In the genomic region with DNA sequence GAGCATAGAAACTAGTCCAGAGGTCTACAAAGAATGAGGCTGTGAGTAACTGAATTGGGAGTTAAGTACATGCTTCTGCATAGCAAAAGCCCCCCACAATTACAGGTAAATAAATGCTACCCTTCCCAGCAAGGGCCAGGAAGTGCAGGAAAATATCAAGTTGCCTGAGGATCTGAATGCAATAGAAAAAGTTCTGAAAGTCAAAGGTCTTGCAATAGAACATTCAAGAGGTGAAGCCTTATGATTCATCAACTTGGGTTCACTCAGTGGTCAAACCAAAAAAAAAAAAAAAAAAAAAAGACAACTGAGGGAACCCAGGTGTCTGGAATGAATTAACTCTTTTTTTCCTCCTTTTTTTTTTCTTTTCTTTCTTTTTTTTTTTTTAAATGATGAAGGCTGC, we compare ENCODE assay signal across 11 cellular contexts. TPM values are rescaled to one million over a fixed set of nuclear protein-coding genes. Genes with fewer than 3 reads are reported as not detected.
DNase-seq lines count a peak whose midpoint lies in the region; ATAC-seq and TF ChIP-seq lines count a peak whose summit lies in the region.
"Had no signal": no experiment of that assay in that cellular context is flagged by ENCODE, and none has a peak within 500 bp of the region (broad histone marks: within the 10 kb centered on the region; RNA-seq: fewer than 3 reads in every experiment).

No MANE protein-coding gene starts in this region.

- H3K36me3 Mint-ChIP-seq in WTC11, result peaks cover 19% of the 10 kb centered on the region
- H3K36me3 Mint-ChIP-seq: CD4-positive, alpha-beta memory T cell had no signal

- CTCF ChIA-PET in AG04450 (lab: Charles Lee), result interaction anchor here (3.1 kb wide), 1 partner anchor 99 kb away, joined by 10 read pairs; no protein-coding TSS in a partner anchor
- CTCF ChIA-PET in WTC11 (lab: Charles Lee), result interaction anchor here (1.0 to 1.2 kb wide), 3 partner anchors 176 to 224 kb away, joined by 4 to 6 read pairs (median 4); a partner anchor contains a TSS

- TF ChIP-seq CTCF in AG04450 (IDR thresholded peaks at IDR 0.05; ENCODE audit: low read depth, low read length) (no peak), WTC11 (IDR thresholded peaks at IDR 0.05) (no peak), Peyer's patch (IDR thresholded peaks at IDR 0.05) (no peak)

- peaks cover 23% of the 10 kb centered on the region for H3K9me3 Mint-ChIP-seq in WTC11

- H3K27ac ChIP-seq in AG04450 (ENCODE audit: low read depth, low read length) (peak overlapping the region; percentile 87), iPS DF 6.9 (ENCODE audit: low read length) (no peak overlapping the region), Peyer's patch (no peak overlapping the region)
- H3K27ac ChIP-seq: testis had no signal

- no peak overlapping the region; the same call in 1 of the 2 replicates for H3K4me3 Mint-ChIP-seq in WTC11

- H3K9me3 ChIP-seq in AG04450 (ENCODE audit: control insufficient read depth, insufficient read depth, low read length), result peaks cover 10% of the 10 kb centered on the region
- no peaks in the 10 kb centered on the region; the same call in 1 of the 2 replicates for H3K9me3 ChIP-seq in iPS DF 6.9 (ENCODE audit: control insufficient read depth, insufficient read depth, low read length)
- H3K9me3 ChIP-seq in Peyer's patch, result peaks cover 0 to 4% (median 0%) of the 10 kb centered on the region in 4 donors
- H3K9me3 ChIP-seq: testis had no signal

- no peak for TF ChIP-seq POLR2A in Peyer's patch (IDR thresholded peaks at IDR 0.05)

- peak overlapping the region; percentile 51; the same call in 1 of the 2 replicates for H3K27ac Mint-ChIP-seq in WTC11

- DNase-seq in AG04450 (ENCODE audit: low read depth, low spot score), result no peak
- DNase-seq in HPDE6-E6E7 (ENCODE audit: extremely low spot score), result peak; percentile 27
- DNase-seq in WTC11 (ENCODE audit: low spot score), result no peak
- peak; percentile 22 for DNase-seq in iPS DF 6.9 (ENCODE audit: low read depth, low spot score)
- no peak for DNase-seq in activated gamma-delta T cell (lab: John Stamatoyannopoulos, UW)
- DNase-seq in HUDEP-2 (lab: John Stamatoyannopoulos, UW; ENCODE audit: unreplicated experiment in 76 of 76), result no peak
- DNase-seq in Peyer's patch, result no peak
- DNase-seq: activated naive CD4-positive, alpha-beta T cell; testis had no signal

- no peaks in the 10 kb centered on the region for H3K27me3 ChIP-seq in AG04450 (ENCODE audit: control insufficient read depth, insufficient read depth, low read length)
- no peaks in the 10 kb centered on the region for H3K27me3 ChIP-seq in iPS DF 6.9 (ENCODE audit: control insufficient read depth, insufficient read depth, low read length)
- H3K27me3 ChIP-seq in Peyer's patch, result no peaks in the 10 kb centered on the region
- H3K27me3 ChIP-seq: testis had no signal

- H3K4me1 Mint-ChIP-seq in WTC11, result peaks cover 43% of the 10 kb centered on the region

- H3K4me1 ChIP-seq in iPS DF 6.9 (ENCODE audit: control insufficient read depth, insufficient read depth, low read length) (peaks cover 7% of the 10 kb centered on the region; the same call in 1 of the 2 replicates), Peyer's patch (no peaks in the 10 kb centered on the region)

- ATAC-seq in WTC11 (peak; percentile 83), GM18520 (IDR thresholded peaks at IDR 0.05; ENCODE audit: unreplicated experiment) (no peak)

- H3K36me3 ChIP-seq in iPS DF 6.9 (ENCODE audit: control insufficient read depth, insufficient read depth, low read length) (no peaks in the 10 kb centered on the region), Peyer's patch (no peaks in the 10 kb centered on the region)

- H3K27me3 Mint-ChIP-seq in WTC11 (ENCODE audit: low read depth), result peaks cover 9% of the 10 kb centered on the region
- H3K27me3 Mint-ChIP-seq: CD4-positive, alpha-beta memory T cell had no signal

- H3K4me3 ChIP-seq in AG04450 (ENCODE audit: low read depth, low read length) (no peak overlapping the region), iPS DF 6.9 (ENCODE audit: low read length) (no peak overlapping the region), Peyer's patch (no peak overlapping the region)
- H3K4me3 ChIP-seq: testis had no signal

- POLR2A ChIA-PET in AG04450 (lab: Yijun Ruan, JAX) (interaction anchor here (1.0 to 1.4 kb wide), 2 partner anchors 43 to 49 kb away, joined by 3 to 6 read pairs; a partner anchor contains a TSS), WTC11 (lab: Charles Lee) (no interaction called here)

TF ChIP-seq in WTC11, 78 proteins besides CTCF, POLR2A, EP300 and RAD21:
- TF ChIP-seq ETV6 (CRISPR knock-in tag; IDR thresholded peaks at IDR 0.05), result 0 out of 2 replicates have a peak, but pooled peaks have one; percentile 48
- TF ChIP-seq, protein P1, sequence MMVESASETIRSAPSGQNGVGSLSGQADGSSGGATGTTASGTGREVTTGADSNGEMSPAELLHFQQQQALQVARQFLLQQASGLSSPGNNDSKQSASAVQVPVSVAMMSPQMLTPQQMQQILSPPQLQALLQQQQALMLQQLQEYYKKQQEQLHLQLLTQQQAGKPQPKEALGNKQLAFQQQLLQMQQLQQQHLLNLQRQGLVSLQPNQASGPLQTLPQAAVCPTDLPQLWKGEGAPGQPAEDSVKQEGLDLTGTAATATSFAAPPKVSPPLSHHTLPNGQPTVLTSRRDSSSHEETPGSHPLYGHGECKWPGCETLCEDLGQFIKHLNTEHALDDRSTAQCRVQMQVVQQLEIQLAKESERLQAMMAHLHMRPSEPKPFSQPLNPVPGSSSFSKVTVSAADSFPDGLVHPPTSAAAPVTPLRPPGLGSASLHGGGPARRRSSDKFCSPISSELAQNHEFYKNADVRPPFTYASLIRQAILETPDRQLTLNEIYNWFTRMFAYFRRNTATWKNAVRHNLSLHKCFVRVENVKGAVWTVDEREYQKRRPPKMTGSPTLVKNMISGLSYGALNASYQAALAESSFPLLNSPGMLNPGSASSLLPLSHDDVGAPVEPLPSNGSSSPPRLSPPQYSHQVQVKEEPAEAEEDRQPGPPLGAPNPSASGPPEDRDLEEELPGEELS (CRISPR knock-in tag; IDR thresholded peaks at IDR 0.05), result peak; percentile 72; the same call in 1 of the 2 replicates
- no peak for TF ChIP-seq ATF1 (CRISPR knock-in tag; IDR thresholded peaks at IDR 0.05)

RNA-seq across cellular contexts. Expression of a gene that starts 42.8 kb away (rescaled TPM):
- 1.8 and 2.3 TPM in 2 replicates for polyA plus RNA-seq in AG04450 (2011; rRNA removed)
- polyA minus RNA-seq in AG04450 (2011; rRNA and poly(A)+ RNA removed), result 3.3 and 3.9 TPM in 2 replicates
- 0.16 to 0.28 TPM (median 0.21 TPM) in 3 replicates for total RNA-seq in WTC11 (2021)
- total RNA-seq in Peyer's patch, result not detected
- polyA plus RNA-seq: CD4-positive, alpha-beta memory T cell had no signal

Comparison
In these comparisons a context has a peak if more than half of its experiments do, and no peak if none do; other contexts are left out.
1. DNase-seq: peak in HPDE6-E6E7 (single experiment) and iPS DF 6.9 (single experiment); none in AG04450 (single experiment), WTC11 (single experiment), activated gamma-delta T cell (single experiment), HUDEP-2 (0 of 76) and Peyer's patch (0 of 3).